ENCODE assay signal across 16 cellular contexts in genomic region chr13:51770681-51771417, GRCh38. TPM values are rescaled to one million over a fixed set of nuclear protein-coding genes. Genes with fewer than 3 reads are reported as not detected.
DNase-seq lines count a peak whose midpoint lies in the region; FAIRE-seq and TF ChIP-seq lines count a peak whose summit lies in the region.
"Had no signal": no experiment of that assay in that cellular context is flagged by ENCODE, and none has a peak within 500 bp of the region (broad histone marks: within the 10 kb centered on the region; RNA-seq: fewer than 3 reads in every experiment).

No MANE protein-coding gene starts in this region.

- TF ChIP-seq CTCF in dorsolateral prefrontal cortex (IDR thresholded peaks at IDR 0.05 in 54 of 56, conservative IDR thresholded peaks at IDR 0.05 in 2 of 56; ENCODE audit: low read depth in 1 of 56, partially characterized antibody in 56 of 56), result no peak
- no peak for TF ChIP-seq CTCF in Calu3 (IDR thresholded peaks at IDR 0.05; ENCODE audit: unreplicated experiment)
- TF ChIP-seq CTCF in foreskin fibroblast (IDR thresholded peaks at IDR 0.05; ENCODE audit: low read depth, low read length), result no peak

- no peak overlapping the region for H3K4me2 ChIP-seq in mesendoderm (ENCODE audit: low read length)
- H3K4me2 ChIP-seq: GM23338 had no signal

- H3K9me3 Mint-ChIP-seq in Calu3 (ENCODE audit: low read depth, unreplicated experiment), result no peaks in the 10 kb centered on the region
- H3K9me3 Mint-ChIP-seq: activated CD4-positive, alpha-beta memory T cell treated with anti-CD3 and anti-CD28 coated beads, Interleukin-2, amount 10 ng/mL, durations not matched to agents 7 days and 5 days; activated naive CD8-positive, alpha-beta T cell treated with anti-CD3 and anti-CD28 coated beads, Interleukin-2, amount 10 ng/mL, durations not matched to agents 7 days and 5 days; CD4-positive, alpha-beta T cell; GM23338; stimulated activated naive CD8-positive, alpha-beta T cell treated with anti-CD3 and anti-CD28 coated beads, Interleukin-15, amount 100 ng/mL, for 72 hours; T-helper 1 cell treated with Interleukin-12 subunit alpha and Interleukin-12 subunit beta and Interleukin-4 antibody, amounts not matched to agents 30 μg/mL and 1 μg/mL, for 36 hours had no signal

- H2BK120ac ChIP-seq in mesendoderm (ENCODE audit: low read depth, low read length), result no peak overlapping the region

- H3K23ac ChIP-seq in mesendoderm (ENCODE audit: low read length), result no peak overlapping the region

- H3K27me3 Mint-ChIP-seq in Calu3 (ENCODE audit: unreplicated experiment), result no peaks in the 10 kb centered on the region
- H3K27me3 Mint-ChIP-seq: activated CD4-positive, alpha-beta memory T cell treated with anti-CD3 and anti-CD28 coated beads, Interleukin-2, amount 10 ng/mL, durations not matched to agents 7 days and 5 days; activated naive CD8-positive, alpha-beta T cell treated with anti-CD3 and anti-CD28 coated beads, Interleukin-2, amount 10 ng/mL, durations not matched to agents 7 days and 5 days; CD4-positive, alpha-beta T cell; stimulated activated naive CD8-positive, alpha-beta T cell treated with anti-CD3 and anti-CD28 coated beads, Interleukin-15, amount 100 ng/mL, for 72 hours had no signal

- DNase-seq in GM18507 (ENCODE audit: extremely low spot score, insufficient read length, low read depth), result no peak
- DNase-seq in MV-4-11 (lab: John Stamatoyannopoulos, UW), result peak; percentile 61
- peak in 1 of 10 donors; percentile 45 for DNase-seq in dorsolateral prefrontal cortex
- peak; percentile 67 for DNase-seq in small intestine
- no peak for DNase-seq in SKM-1 (lab: John Stamatoyannopoulos, UW; ENCODE audit: unreplicated experiment)
- DNase-seq in Calu3, result no peak
- no peak for DNase-seq in foreskin fibroblast
- DNase-seq in mesendoderm, result no peak
- DNase-seq: activated CD4-positive, alpha-beta memory T cell treated with anti-CD3 and anti-CD28 coated beads, Interleukin-2, amount 10 ng/mL, durations not matched to agents 7 days and 5 days; activated naive CD8-positive, alpha-beta T cell treated with anti-CD3 and anti-CD28 coated beads, Interleukin-2, amount 10 ng/mL, durations not matched to agents 7 days and 5 days; CD4-positive, alpha-beta T cell; NCI-H2029 treated with DMSO at 0.1 percent for 48 hours; PC-3; stimulated activated naive CD8-positive, alpha-beta T cell treated with anti-CD3 and anti-CD28 coated beads, Interleukin-15, amount 100 ng/mL, for 72 hours had no signal

- no peak overlapping the region for H4K8ac ChIP-seq in mesendoderm (ENCODE audit: low read depth, low read length)

- H3K4me3 Mint-ChIP-seq in Calu3 (ENCODE audit: low read depth, unreplicated experiment), result no peak overlapping the region
- H3K4me3 Mint-ChIP-seq: activated CD4-positive, alpha-beta memory T cell treated with anti-CD3 and anti-CD28 coated beads, Interleukin-2, amount 10 ng/mL, durations not matched to agents 7 days and 5 days; activated naive CD8-positive, alpha-beta T cell treated with anti-CD3 and anti-CD28 coated beads, Interleukin-2, amount 10 ng/mL, durations not matched to agents 7 days and 5 days; CD4-positive, alpha-beta T cell; GM23338; stimulated activated naive CD8-positive, alpha-beta T cell treated with anti-CD3 and anti-CD28 coated beads, Interleukin-15, amount 100 ng/mL, for 72 hours; T-helper 1 cell treated with Interleukin-12 subunit alpha and Interleukin-12 subunit beta and Interleukin-4 antibody, amounts not matched to agents 30 μg/mL and 1 μg/mL, for 36 hours had no signal

- H3K27me3 ChIP-seq in dorsolateral prefrontal cortex (no peaks in the 10 kb centered on the region), small intestine (ENCODE audit: control insufficient read depth in 2 of 2, insufficient read depth in 2 of 2, low read length in 2 of 2) (no peaks in the 10 kb centered on the region), mesendoderm (ENCODE audit: insufficient read depth, low read length, poor library complexity) (no peaks in the 10 kb centered on the region)

- H2BK15ac ChIP-seq in mesendoderm (replicated peaks; ENCODE audit: low read depth), result no peak overlapping the region

- H2BK5ac ChIP-seq in mesendoderm (ENCODE audit: low read length), result no peak overlapping the region

- no peak overlapping the region for H3K4ac ChIP-seq in mesendoderm (ENCODE audit: low read depth, low read length)

- no peak overlapping the region for H2AK5ac ChIP-seq in mesendoderm (ENCODE audit: low read length)

- H3K27ac Mint-ChIP-seq in Calu3 (ENCODE audit: unreplicated experiment), result no peak overlapping the region
- H3K27ac Mint-ChIP-seq: activated CD4-positive, alpha-beta memory T cell treated with anti-CD3 and anti-CD28 coated beads, Interleukin-2, amount 10 ng/mL, durations not matched to agents 7 days and 5 days; activated naive CD8-positive, alpha-beta T cell treated with anti-CD3 and anti-CD28 coated beads, Interleukin-2, amount 10 ng/mL, durations not matched to agents 7 days and 5 days; CD4-positive, alpha-beta T cell; stimulated activated naive CD8-positive, alpha-beta T cell treated with anti-CD3 and anti-CD28 coated beads, Interleukin-15, amount 100 ng/mL, for 72 hours; T-helper 1 cell treated with Interleukin-12 subunit alpha and Interleukin-12 subunit beta and Interleukin-4 antibody, amounts not matched to agents 30 μg/mL and 1 μg/mL, for 36 hours had no signal

- H3K9me3 ChIP-seq in small intestine (ENCODE audit: control insufficient read depth, low read depth), result no peaks in the 10 kb centered on the region

- no peaks in the 10 kb centered on the region for H3K79me1 ChIP-seq in mesendoderm (ENCODE audit: low read length)

- H3K4me3 ChIP-seq in dorsolateral prefrontal cortex, result no peak overlapping the region
- H3K4me3 ChIP-seq in small intestine (ENCODE audit: low read depth in 1 of 2, low read length in 2 of 2), result no peak overlapping the region
- H3K4me3 ChIP-seq in foreskin fibroblast (ENCODE audit: low read depth in 1 of 2, low read length in 2 of 2), result no peak overlapping the region
- no peak overlapping the region for H3K4me3 ChIP-seq in mesendoderm (ENCODE audit: low read length)
- H3K4me3 ChIP-seq: GM23338 had no signal

- peaks cover 0 to 2% of the 10 kb centered on the region in 2 donors for H3K36me3 ChIP-seq in small intestine (ENCODE audit: control insufficient read depth in 2 of 2, insufficient read depth in 2 of 2, low read length in 2 of 2)
- H3K36me3 ChIP-seq in mesendoderm (ENCODE audit: control insufficient read depth, insufficient read depth, low read length), result no peaks in the 10 kb centered on the region

- no peak overlapping the region for H4K5ac ChIP-seq in mesendoderm (ENCODE audit: low read length)

- intact Hi-C loops in dorsolateral prefrontal cortex (cut with DNase I) (no loop called here), Calu3 (cut with micrococcal nuclease; ENCODE audit: unreplicated experiment) (no loop called here)

- 20 to 73% (median 46%) methylated on average over 11 of the region's 11 CpGs for WGBS in small intestine, 3 donors
- no CpG with 5 or more reads among the region's 11 CpGs for WGBS in mesendoderm (ENCODE audit: extremely low coverage, insufficient coverage, low lambda C conversion rate)

- FAIRE-seq in GM18507 (lab: Jason Lieb, UNC) (peak; percentile 41), small intestine (lab: Jason Lieb, UNC) (no peak)

- no peaks in the 10 kb centered on the region for H3K4me1 Mint-ChIP-seq in Calu3 (ENCODE audit: low read depth, unreplicated experiment)
- H3K4me1 Mint-ChIP-seq: activated naive CD8-positive, alpha-beta T cell treated with anti-CD3 and anti-CD28 coated beads, Interleukin-2, amount 10 ng/mL, durations not matched to agents 7 days and 5 days had no signal

- no peak overlapping the region for H3K9ac ChIP-seq in mesendoderm (ENCODE audit: low read length)

- peaks cover 7% of the 10 kb centered on the region for H3K36me3 Mint-ChIP-seq in Calu3 (ENCODE audit: insufficient read depth, unreplicated experiment)
- H3K36me3 Mint-ChIP-seq: activated naive CD8-positive, alpha-beta T cell treated with anti-CD3 and anti-CD28 coated beads, Interleukin-2, amount 10 ng/mL, durations not matched to agents 7 days and 5 days had no signal

- no peaks in the 10 kb centered on the region for H3K79me2 ChIP-seq in mesendoderm (ENCODE audit: control insufficient read depth, insufficient read depth, low read length)

- BruUV-seq in Calu3 (replicated peaks; lab: Mats Ljungman, UMichigan), result no TSS peak

- H3K18ac ChIP-seq in mesendoderm (ENCODE audit: low read length), result no peak overlapping the region

- peak overlapping the region in 38 of 59 donors; percentile 9 to 87 (median 64) for H3K27ac ChIP-seq in dorsolateral prefrontal cortex
- peak overlapping the region in 1 of 2 donors; percentile 74 for H3K27ac ChIP-seq in small intestine (ENCODE audit: low read depth in 1 of 2, low read length in 1 of 2)
- no peak overlapping the region for H3K27ac ChIP-seq in mesendoderm (ENCODE audit: low read depth, low read length)

- H3K56ac ChIP-seq in mesendoderm (ENCODE audit: low read length), result no peak overlapping the region

- no peaks in the 10 kb centered on the region for H3K4me1 ChIP-seq in small intestine (ENCODE audit: control insufficient read depth in 2 of 2, insufficient read depth in 1 of 2, low read depth in 1 of 2, low read length in 1 of 2)
- no peaks in the 10 kb centered on the region for H3K4me1 ChIP-seq in mesendoderm (ENCODE audit: control insufficient read depth, low read depth, low read length)

- CTCF ChIA-PET in Calu3 (lab: Charles Lee), result no interaction called here

RNA-seq across cellular contexts. Expression of gene DHRS12, which starts 33.1 kb away (rescaled TPM):
- total RNA-seq in dorsolateral prefrontal cortex, result 10 to 100 TPM in 91 of 120 experiments, 1 to 10 TPM in 29; 4.6 to 21.3 (median 12.8) TPM
- polyA plus RNA-seq in small intestine, result 10 to 100 TPM in 2 of 3 donors, 1 to 10 TPM in 1; 9.3 to 26.4 (median 14.6) TPM
- 8.1 and 8.4 TPM in 2 replicates for total RNA-seq in Calu3 (2022)
- polyA plus RNA-seq in mesendoderm (2013, experiment 1 of 2), result 3.6 TPM
- 4.6 TPM for polyA plus RNA-seq in mesendoderm (2013, experiment 2 of 2)

Comparison
In these comparisons a context has a peak if more than half of its experiments do, and no peak if none do; other contexts are left out.
1. DNase-seq: peak in MV-4-11 (single experiment) and small intestine (single experiment); none in GM18507 (single experiment), SKM-1 (single experiment), Calu3 (single experiment), foreskin fibroblast (0 of 2) and mesendoderm (single experiment).